ENCODE assay signal across 25 cellular contexts in the genomic region with DNA sequence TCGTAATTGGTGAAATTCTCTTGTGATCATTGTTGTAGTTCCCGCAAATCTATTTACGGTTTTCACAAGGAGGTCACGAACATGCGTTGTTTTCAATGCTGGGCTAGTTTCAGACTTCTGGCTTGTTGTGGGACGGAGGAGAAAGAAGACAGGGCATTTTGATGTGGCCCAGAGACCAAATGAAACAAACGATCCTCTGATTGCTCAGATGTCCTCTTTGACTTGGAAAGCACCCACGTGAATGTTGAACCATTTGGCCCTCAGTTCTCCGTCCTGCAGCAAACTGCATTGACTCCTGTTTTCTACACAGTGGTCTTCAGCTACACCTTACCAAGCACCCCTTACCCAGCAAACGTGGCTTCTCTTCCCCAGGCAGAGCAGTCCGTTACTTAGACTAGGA.
"Had no signal": no experiment of that assay in that cellular context is flagged by ENCODE, and none has a peak within 500 bp of the region (broad histone marks: within the 10 kb centered on the region; RNA-seq: fewer than 3 reads in every experiment).

No MANE protein-coding gene starts in this region.

- H3K4me1 ChIP-seq: Peyer's patch, SJSA1 had no signal

- H3K27me3 Mint-ChIP-seq: activated naive CD4-positive, alpha-beta T cell treated with anti-CD3 and anti-CD28 coated beads, Interleukin-2, amount 50 U/mL, for 24 hours had no signal

- H3K27me3 ChIP-seq: cardiac muscle cell, Peyer's patch, SJSA1 had no signal

- H3K4me3 ChIP-seq: cardiac muscle cell, Peyer's patch, SJSA1 had no signal

- H3K4me3 Mint-ChIP-seq: activated CD8-positive, alpha-beta T cell treated with anti-CD3 and anti-CD28 coated beads, Interleukin-2, amount 10 ng/mL, durations not matched to agents 7 days and 5 days; activated naive CD4-positive, alpha-beta T cell treated with anti-CD3 and anti-CD28 coated beads, Interleukin-2, amount 50 U/mL, for 24 hours; brain had no signal

- H3K9me3 ChIP-seq: Peyer's patch, SJSA1 had no signal

- ATAC-seq: activated CD8-positive, alpha-beta T cell treated with anti-CD3 and anti-CD28 coated beads, Interleukin-2, amount 10 ng/mL, durations not matched to agents 7 days and 5 days; SK-N-SH treated with all-trans-retinoic acid at 6 μM for 48 hours had no signal

- H3K4me1 Mint-ChIP-seq: activated naive CD4-positive, alpha-beta T cell treated with anti-CD3 and anti-CD28 coated beads, Interleukin-2, amount 50 U/mL, for 24 hours had no signal

- H3K36me3 Mint-ChIP-seq: brain had no signal

- H3K27ac Mint-ChIP-seq: activated CD8-positive, alpha-beta T cell treated with anti-CD3 and anti-CD28 coated beads, Interleukin-2, amount 10 ng/mL, durations not matched to agents 7 days and 5 days; activated naive CD4-positive, alpha-beta T cell treated with anti-CD3 and anti-CD28 coated beads, Interleukin-2, amount 50 U/mL, for 24 hours; brain had no signal

- H3K9me3 Mint-ChIP-seq: activated naive CD4-positive, alpha-beta T cell treated with anti-CD3 and anti-CD28 coated beads, Interleukin-2, amount 50 U/mL, for 24 hours had no signal

- H3K36me3 ChIP-seq: cardiac muscle cell, Peyer's patch, SJSA1 had no signal

- DNase-seq: activated CD4-positive, alpha-beta T cell treated with anti-CD3 and anti-CD28 coated beads for 48 hours; activated CD4-positive, alpha-beta T cell treated with anti-CD3 and anti-CD28 coated beads, Interleukin-2, amount 50 U/mL, for 4 hours; activated CD4-positive, CD25-positive, alpha-beta regulatory T cell treated with anti-CD3 and anti-CD28 coated beads, Interleukin-2, amount 50 U/mL, for 72 hours; activated CD8-positive, alpha-beta memory T cell treated with anti-CD3 and anti-CD28 coated beads, Interleukin-2, amount 50 U/mL, for 48 hours; activated CD8-positive, alpha-beta T cell treated with anti-CD3 and anti-CD28 coated beads, Interleukin-2, amount 10 ng/mL, durations not matched to agents 7 days and 5 days; activated T-cell treated with anti-CD3 and anti-CD28 coated beads, Interleukin-2, amount 50 U/mL, for 1 hour; IMR-90; Kasumi-1; KBM-7; NCI-H1092 treated with DMSO at 0.1 percent for 48 hours; NCI-H1417 treated with DMSO at 0.1 percent for 48 hours; NCI-H1694; NCI-H2029; NCI-H345; NCI-H510A; NCI-H526 treated with DMSO at 0.1 percent for 48 hours; NK-92 treated with Interleukin-12 subunit alpha and Interleukin-12 subunit beta, amount 100 ng/mL, for 24 hours; Peyer's patch; SHP77; SW 1271 had no signal

- H3K27ac ChIP-seq: cardiac muscle cell, Peyer's patch, SJSA1 had no signal
